ENCODE assay signal across 18 cellular contexts in genomic region chr1:107459204-107459904, GRCh38.
DNase-seq lines count a peak whose midpoint lies in the region; ATAC-seq and TF ChIP-seq lines count a peak whose summit lies in the region.
"Had no signal": no experiment of that assay in that cellular context is flagged by ENCODE, and none has a peak within 500 bp of the region (broad histone marks: within the 10 kb centered on the region; RNA-seq: fewer than 3 reads in every experiment).

No MANE protein-coding gene starts in this region.

- peak overlapping the region; percentile 64 for H2AFZ ChIP-seq in KMS-11 (ENCODE audit: low read depth)

- H3K27me3 ChIP-seq in KMS-11 (ENCODE audit: insufficient read depth, low read depth), result no peaks in the 10 kb centered on the region
- H3K27me3 ChIP-seq in breast epithelium, result no peaks in the 10 kb centered on the region
- H3K27me3 ChIP-seq in adrenal gland, result no peaks in the 10 kb centered on the region
- H3K27me3 ChIP-seq: SJSA1, vagina had no signal

- H4K20me1 ChIP-seq in KMS-11 (ENCODE audit: insufficient read depth), result no peaks in the 10 kb centered on the region

- TF ChIP-seq POLR2A in breast epithelium (IDR thresholded peaks at IDR 0.05) (no peak), adrenal gland (IDR thresholded peaks at IDR 0.05) (no peak)

- ATAC-seq in GM18517 (IDR thresholded peaks at IDR 0.05; ENCODE audit: unreplicated experiment) (peak; percentile 96), GM19468 (IDR thresholded peaks at IDR 0.05; ENCODE audit: extremely low read depth, unreplicated experiment) (peak; percentile 58), HG02798 (IDR thresholded peaks at IDR 0.05; ENCODE audit: poor library complexity, unreplicated experiment) (peak; percentile 81)
- ATAC-seq: sciatic nerve; stimulated activated naive CD8-positive, alpha-beta T cell treated with anti-CD3 and anti-CD28 coated beads, Interleukin-15, Interleukin-2, amounts not matched to agents 100 U/mL and 50 U/mL, for 24 hours had no signal

- TF ChIP-seq CTCF in KMS-11 (conservative IDR thresholded peaks at IDR 0.05; ENCODE audit: low read depth, low read length), result no peak
- TF ChIP-seq CTCF in breast epithelium (IDR thresholded peaks at IDR 0.05), result no peak
- no peak for TF ChIP-seq CTCF in adrenal gland (IDR thresholded peaks at IDR 0.05)

- DNase-seq in breast epithelium (ENCODE audit: low spot score in 2 of 2) (no peak), adrenal gland (no peak), NCI-H1436 (lab: John Stamatoyannopoulos, UW) (no peak)
- no peak for DNase-seq in effector CD4-positive, alpha-beta T cell
- DNase-seq: activated gamma-delta T cell treated with Interleukin-2 at 50 U/mL for 16 hours; H9; NCI-H187 treated with DMSO at 0.1 percent for 48 hours; nephron progenitor cell; NK-92 treated with Interleukin-12 subunit alpha and Interleukin-12 subunit beta, amount 100 ng/mL, for 24 hours; stimulated activated naive CD8-positive, alpha-beta T cell treated with anti-CD3 and anti-CD28 coated beads, Interleukin-15, Interleukin-2, amounts not matched to agents 100 U/mL and 50 U/mL, for 24 hours had no signal

- intact Hi-C loops in breast epithelium (cut with DNase I; ENCODE audit: low total_unique reads) (no loop called here), adrenal gland (cut with DNase I) (no loop called here)

- H3K4me1 ChIP-seq in KMS-11 (ENCODE audit: low read depth, poor library complexity, severe bottlenecking), result peaks cover 53% of the 10 kb centered on the region
- no peaks in the 10 kb centered on the region for H3K4me1 ChIP-seq in breast epithelium
- H3K4me1 ChIP-seq in adrenal gland (replicated peaks in 1 of 2), result no peaks in the 10 kb centered on the region
- H3K4me1 ChIP-seq: SJSA1, vagina had no signal

- peak overlapping the region; percentile 80 for H3K4me2 ChIP-seq in KMS-11

- H3K9me3 ChIP-seq in breast epithelium (no peaks in the 10 kb centered on the region), adrenal gland (replicated peaks in 1 of 3) (no peaks in the 10 kb centered on the region)
- H3K9me3 ChIP-seq: SJSA1, vagina had no signal

- H3K27ac ChIP-seq in KMS-11 (peak overlapping the region; percentile 71), breast epithelium (no peak overlapping the region), adrenal gland (no peak overlapping the region)
- H3K27ac ChIP-seq: SJSA1, vagina had no signal

- H3K4me3 ChIP-seq in KMS-11 (IDR thresholded peaks at IDR 0.05; ENCODE audit: insufficient read depth, low read depth, low read length) (no peak overlapping the region), breast epithelium (no peak overlapping the region), adrenal gland (no peak overlapping the region)
- H3K4me3 ChIP-seq: lung, SJSA1, vagina had no signal

- 55 to 59% (median 58%) methylated on average over 4 of the region's 4 CpGs for WGBS in adrenal gland, 4 donors

- H3K79me2 ChIP-seq in KMS-11 (ENCODE audit: insufficient read depth, low read depth), result no peaks in the 10 kb centered on the region

- peak overlapping the region; percentile 14; the same call in 1 of the 2 replicates for H3K9ac ChIP-seq in KMS-11

- H3K36me3 ChIP-seq in KMS-11 (ENCODE audit: insufficient read depth) (no peaks in the 10 kb centered on the region), breast epithelium (no peaks in the 10 kb centered on the region), adrenal gland (replicated peaks in 1 of 2) (no peaks in the 10 kb centered on the region)
- H3K36me3 ChIP-seq: SJSA1, vagina had no signal
